Comparison of ENCODE assay signal across 1 cellular context in the genomic region with DNA sequence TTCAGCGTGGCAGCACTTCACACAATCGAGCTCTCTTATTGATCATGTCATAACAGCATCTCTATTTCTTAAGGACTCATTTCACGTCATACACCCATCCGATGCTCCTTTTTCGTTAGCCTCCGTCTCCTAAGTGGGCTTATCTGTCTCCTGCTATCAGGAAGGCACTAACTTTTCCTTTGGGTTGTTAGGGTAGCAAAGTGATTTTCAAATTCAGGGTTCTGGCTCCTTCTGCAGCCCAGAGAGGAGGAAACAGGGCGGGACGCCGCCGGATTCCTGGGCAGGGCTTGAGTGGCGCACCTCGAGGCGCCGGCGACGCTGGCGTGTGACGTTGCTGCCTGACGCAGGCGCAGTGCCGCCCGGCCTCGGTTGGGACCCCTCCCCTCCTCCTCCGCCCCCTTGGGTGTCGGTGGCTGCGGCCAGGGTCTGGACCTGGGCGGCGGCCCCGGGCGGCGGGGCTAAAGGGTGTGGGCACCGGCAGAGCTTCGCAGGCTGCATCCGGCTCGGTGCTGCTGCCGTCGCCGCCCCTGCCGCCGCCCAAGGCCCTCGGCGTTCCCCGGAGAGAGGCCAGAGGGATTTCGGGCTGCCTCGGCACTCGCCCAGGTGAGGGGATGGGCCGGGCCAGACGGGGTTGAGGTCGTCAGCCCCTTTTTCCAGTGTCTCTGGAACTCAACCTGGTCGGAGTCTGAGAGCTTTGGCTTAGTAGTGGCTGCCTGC.
TF ChIP-seq lines count a peak whose summit lies in the region.

TSS of gene BLTP1 (plus strand) at position 350 of the 717 bp plus-strand sequence. CDS start 18,317 bp downstream, outside the sequence.

TF ChIP-seq in K562, 482 proteins besides CTCF, POLR2A, EP300 and RAD21 (continued from another document and continues in another):
- peak; percentile 70 for TF ChIP-seq CCNT2 (IDR thresholded peaks at IDR 0.05; ENCODE audit: borderline replicate concordance, extremely low read depth, insufficient read length, low read depth, low read length)
- TF ChIP-seq ZC3H8 (IDR thresholded peaks at IDR 0.05): no peak
- TF ChIP-seq, protein P1, sequence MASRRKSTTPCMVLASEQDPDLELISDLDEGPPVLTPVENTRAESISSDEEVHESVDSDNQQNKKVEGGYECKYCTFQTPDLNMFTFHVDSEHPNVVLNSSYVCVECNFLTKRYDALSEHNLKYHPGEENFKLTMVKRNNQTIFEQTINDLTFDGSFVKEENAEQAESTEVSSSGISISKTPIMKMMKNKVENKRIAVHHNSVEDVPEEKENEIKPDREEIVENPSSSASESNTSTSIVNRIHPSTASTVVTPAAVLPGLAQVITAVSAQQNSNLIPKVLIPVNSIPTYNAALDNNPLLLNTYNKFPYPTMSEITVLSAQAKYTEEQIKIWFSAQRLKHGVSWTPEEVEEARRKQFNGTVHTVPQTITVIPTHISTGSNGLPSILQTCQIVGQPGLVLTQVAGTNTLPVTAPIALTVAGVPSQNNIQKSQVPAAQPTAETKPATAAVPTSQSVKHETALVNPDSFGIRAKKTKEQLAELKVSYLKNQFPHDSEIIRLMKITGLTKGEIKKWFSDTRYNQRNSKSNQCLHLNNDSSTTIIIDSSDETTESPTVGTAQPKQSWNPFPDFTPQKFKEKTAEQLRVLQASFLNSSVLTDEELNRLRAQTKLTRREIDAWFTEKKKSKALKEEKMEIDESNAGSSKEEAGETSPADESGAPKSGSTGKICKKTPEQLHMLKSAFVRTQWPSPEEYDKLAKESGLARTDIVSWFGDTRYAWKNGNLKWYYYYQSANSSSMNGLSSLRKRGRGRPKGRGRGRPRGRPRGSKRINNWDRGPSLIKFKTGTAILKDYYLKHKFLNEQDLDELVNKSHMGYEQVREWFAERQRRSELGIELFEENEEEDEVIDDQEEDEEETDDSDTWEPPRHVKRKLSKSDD (conservative IDR thresholded peaks at IDR 0.05; ENCODE audit: low read length): 0 out of 2 replicates have a peak, but pooled peaks have one; percentile 48
- peak; percentile 80 for TF ChIP-seq SIN3B (IDR thresholded peaks at IDR 0.05; ENCODE audit: low read depth)
- no peak for TF ChIP-seq ZNF184 (CRISPR knock-in tag; IDR thresholded peaks at IDR 0.05)
- peak; percentile 87 for TF ChIP-seq C11orf30 (IDR thresholded peaks at IDR 0.05; ENCODE audit: low read depth)
- peak; percentile 22; the same call in 1 of the 2 replicates for TF ChIP-seq JUND (IDR thresholded peaks at IDR 0.05; ENCODE audit: borderline replicate concordance, low read depth, low read length)
- no peak; the same call in 2 of the 3 replicates for TF ChIP-seq JUND (tag; IDR thresholded peaks at IDR 0.05; ENCODE audit: borderline replicate concordance, low read depth, low read length)
- no peak for TF ChIP-seq HEY1 (CRISPR knock-in tag; IDR thresholded peaks at IDR 0.05; ENCODE audit: borderline replicate concordance)
- TF ChIP-seq SRSF3 (IDR thresholded peaks at IDR 0.05; ENCODE audit: insufficient read depth, low read length): no peak
- TF ChIP-seq CREB5 (CRISPR knock-in tag; IDR thresholded peaks at IDR 0.05): no peak
- no peak for TF ChIP-seq E2F1 (CRISPR knock-in tag; IDR thresholded peaks at IDR 0.05)
- TF ChIP-seq SP1 (CRISPR knock-in tag; IDR thresholded peaks at IDR 0.05): peak; percentile 71
- no peak; a peak in 1 of 4 replicates for TF ChIP-seq SIX5 (IDR thresholded peaks at IDR 0.05; ENCODE audit: borderline replicate concordance in 1 of 2, insufficient read depth in 1 of 2, low read depth in 1 of 2, low read length in 2 of 2)
- TF ChIP-seq OTX1 (CRISPR knock-in tag; IDR thresholded peaks at IDR 0.05): no peak
- TF ChIP-seq MTA1 (IDR thresholded peaks at IDR 0.05; ENCODE audit: borderline replicate concordance): peak; percentile 97
- TF ChIP-seq SMC3 (conservative IDR thresholded peaks at IDR 0.05; ENCODE audit: insufficient read depth, low read depth, low read length): no peak
- TF ChIP-seq, protein P2, sequence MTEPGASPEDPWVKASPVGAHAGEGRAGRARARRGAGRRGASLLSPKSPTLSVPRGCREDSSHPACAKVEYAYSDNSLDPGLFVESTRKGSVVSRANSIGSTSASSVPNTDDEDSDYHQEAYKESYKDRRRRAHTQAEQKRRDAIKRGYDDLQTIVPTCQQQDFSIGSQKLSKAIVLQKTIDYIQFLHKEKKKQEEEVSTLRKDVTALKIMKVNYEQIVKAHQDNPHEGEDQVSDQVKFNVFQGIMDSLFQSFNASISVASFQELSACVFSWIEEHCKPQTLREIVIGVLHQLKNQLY (CRISPR knock-in tag; conservative IDR thresholded peaks at IDR 0.05): no peak
- TF ChIP-seq ARHGAP35 (IDR thresholded peaks at IDR 0.05; ENCODE audit: partially characterized antibody): no peak
- TF ChIP-seq ETS2 (tag; IDR thresholded peaks at IDR 0.05; ENCODE audit: borderline replicate concordance, poor library complexity, severe bottlenecking): no peak
- TF ChIP-seq ZNF586 (CRISPR knock-in tag; conservative IDR thresholded peaks at IDR 0.05): no peak
- TF ChIP-seq NBN (IDR thresholded peaks at IDR 0.05; ENCODE audit: low read depth): no peak
- TF ChIP-seq HMGXB4 (CRISPR knock-in tag; IDR thresholded peaks at IDR 0.05): no peak
- no peak for TF ChIP-seq MAFG (tag; conservative IDR thresholded peaks at IDR 0.05)
- no peak for TF ChIP-seq RFX5 (IDR thresholded peaks at IDR 0.05; ENCODE audit: low read depth, low read length)
- no peak for TF ChIP-seq U2AF1 (optimal IDR thresholded peaks at IDR 0.05; ENCODE audit: low read depth, low read length)
- no peak for TF ChIP-seq IRF1 (CRISPR knock-in tag; IDR thresholded peaks at IDR 0.05; ENCODE audit: borderline replicate concordance)
- TF ChIP-seq KDM1A (IDR thresholded peaks at IDR 0.05): no peak
- no peak for TF ChIP-seq ZNF253 (CRISPR knock-in tag; conservative IDR thresholded peaks at IDR 0.05)
- TF ChIP-seq MCM5 (IDR thresholded peaks at IDR 0.05; ENCODE audit: low read depth): no peak
- TF ChIP-seq, protein P3, sequence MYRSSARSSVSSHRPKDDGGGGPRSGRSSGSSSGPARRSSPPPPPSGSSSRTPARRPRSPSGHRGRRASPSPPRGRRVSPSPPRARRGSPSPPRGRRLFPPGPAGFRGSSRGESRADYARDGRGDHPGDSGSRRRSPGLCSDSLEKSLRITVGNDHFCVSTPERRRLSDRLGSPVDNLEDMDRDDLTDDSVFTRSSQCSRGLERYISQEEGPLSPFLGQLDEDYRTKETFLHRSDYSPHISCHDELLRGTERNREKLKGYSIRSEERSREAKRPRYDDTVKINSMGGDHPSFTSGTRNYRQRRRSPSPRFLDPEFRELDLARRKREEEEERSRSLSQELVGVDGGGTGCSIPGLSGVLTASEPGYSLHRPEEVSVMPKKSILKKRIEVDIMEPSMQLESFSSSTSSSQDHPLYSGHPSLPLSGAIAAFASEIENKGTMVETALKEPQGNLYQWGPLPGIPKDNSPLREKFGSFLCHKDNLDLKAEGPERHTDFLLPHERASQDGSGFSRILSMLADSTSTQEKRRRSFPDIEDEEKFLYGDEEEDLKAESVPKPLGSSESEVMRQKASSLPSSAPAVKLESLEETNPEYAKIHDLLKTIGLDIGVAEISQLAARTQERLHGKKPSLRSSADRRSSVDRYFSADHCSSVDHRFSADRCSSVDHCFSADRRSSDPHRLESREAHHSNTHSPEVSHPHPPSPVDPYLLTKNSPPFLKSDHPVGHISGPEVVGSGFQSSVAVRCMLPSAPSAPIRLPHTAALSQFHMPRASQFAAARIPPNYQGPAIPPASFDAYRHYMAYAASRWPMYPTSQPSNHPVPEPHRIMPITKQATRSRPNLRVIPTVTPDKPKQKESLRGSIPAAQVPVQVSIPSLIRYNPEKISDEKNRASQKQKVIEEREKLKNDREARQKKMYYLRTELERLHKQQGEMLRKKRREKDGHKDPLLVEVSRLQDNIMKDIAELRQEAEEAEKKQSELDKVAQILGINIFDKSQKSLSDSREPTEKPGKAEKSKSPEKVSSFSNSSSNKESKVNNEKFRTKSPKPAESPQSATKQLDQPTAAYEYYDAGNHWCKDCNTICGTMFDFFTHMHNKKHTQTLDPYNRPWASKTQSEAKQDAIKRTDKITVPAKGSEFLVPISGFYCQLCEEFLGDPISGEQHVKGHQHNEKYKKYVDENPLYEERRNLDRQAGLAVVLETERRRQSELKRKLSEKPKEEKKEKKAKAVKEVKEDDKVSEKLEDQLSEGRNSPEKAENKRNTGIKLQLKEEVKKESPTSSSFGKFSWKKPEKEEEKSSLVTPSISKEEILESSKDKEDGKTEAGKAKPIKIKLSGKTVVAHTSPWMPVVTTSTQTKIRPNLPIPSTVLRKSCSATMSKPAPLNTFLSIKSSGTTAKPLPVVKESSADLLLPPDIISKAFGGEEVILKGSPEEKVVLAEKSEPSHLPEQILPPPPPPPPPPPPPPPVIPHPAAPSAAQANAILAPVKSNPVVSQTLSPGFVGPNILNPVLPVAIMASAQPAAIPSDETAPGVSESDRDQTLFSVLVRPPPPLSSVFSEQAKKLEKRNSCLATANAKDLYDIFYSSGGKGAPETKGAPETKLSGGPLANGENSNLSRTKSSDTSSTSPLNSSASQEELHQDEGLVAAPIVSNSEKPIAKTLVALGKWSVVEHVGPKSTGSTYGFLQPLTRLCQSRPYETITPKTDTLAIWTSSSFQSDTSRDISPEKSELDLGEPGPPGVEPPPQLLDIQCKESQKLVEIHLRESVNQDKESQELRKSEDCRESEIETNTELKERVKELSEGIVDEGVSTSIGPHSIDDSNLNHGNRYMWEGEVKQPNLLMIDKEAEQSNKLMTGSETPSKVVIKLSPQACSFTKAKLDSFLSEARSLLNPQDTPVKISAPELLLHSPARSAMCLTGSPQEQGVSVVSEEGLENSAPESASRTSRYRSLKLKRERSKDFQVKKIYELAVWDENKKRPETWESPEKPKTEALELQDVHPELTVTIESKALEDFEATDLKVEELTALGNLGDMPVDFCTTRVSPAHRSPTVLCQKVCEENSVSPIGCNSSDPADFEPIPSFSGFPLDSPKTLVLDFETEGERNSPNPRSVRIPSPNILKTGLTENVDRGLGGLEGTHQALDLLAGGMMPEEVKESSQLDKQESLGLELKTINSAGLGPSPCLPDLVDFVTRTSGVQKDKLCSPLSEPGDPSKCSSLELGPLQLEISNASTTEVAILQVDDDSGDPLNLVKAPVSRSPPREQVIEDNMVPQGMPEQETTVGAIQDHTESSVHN (IDR thresholded peaks at IDR 0.05; ENCODE audit: borderline replicate concordance in 1 of 2, low read depth in 1 of 2): no peak
- no peak for TF ChIP-seq SRSF9 (IDR thresholded peaks at IDR 0.05; ENCODE audit: borderline replicate concordance, low read depth, low read length)
- TF ChIP-seq BRCA1 (IDR thresholded peaks at IDR 0.05): no peak
- TF ChIP-seq BRCA1 (CRISPR knock-in tag; IDR thresholded peaks at IDR 0.05): no peak
- peak; percentile 12; the same call in 1 of the 2 replicates for TF ChIP-seq TCF3 (CRISPR knock-in tag; IDR thresholded peaks at IDR 0.05)
- no peak for TF ChIP-seq SMAD2 (IDR thresholded peaks at IDR 0.05; ENCODE audit: low read depth, low read length)
- TF ChIP-seq ZNF766 (CRISPR knock-in tag; conservative IDR thresholded peaks at IDR 0.05): no peak
